Comparison of ENCODE assay signal across 8 cellular contexts in the genomic region with DNA sequence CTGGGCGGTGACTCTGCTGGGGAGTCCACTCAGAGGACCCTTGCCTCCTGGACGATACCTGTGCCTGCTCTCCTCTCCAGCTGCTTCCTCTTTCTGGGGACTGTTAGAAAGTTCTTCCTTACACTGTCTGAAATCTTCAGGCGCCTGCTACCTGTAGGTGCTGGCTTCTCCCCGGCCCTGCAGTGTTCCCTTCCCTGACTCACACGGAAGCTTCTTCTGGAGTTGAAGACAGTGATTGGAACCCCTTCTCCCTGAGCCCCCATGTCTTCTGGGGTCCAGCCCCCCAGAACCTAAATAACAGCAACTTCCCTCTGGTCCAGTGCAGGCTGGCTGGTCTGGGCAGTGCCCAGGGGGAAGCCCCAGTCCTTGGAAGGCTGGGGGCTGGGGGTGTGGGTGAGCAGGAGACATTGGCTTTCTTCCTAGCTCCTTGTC. TPM values are rescaled to one million over a fixed set of nuclear protein-coding genes. Genes with fewer than 3 reads are reported as not detected.
A peak's percentile ranks its signal among the peaks of the same experiment; 100 is the strongest.
DNase-seq lines count a peak whose midpoint lies in the region; TF ChIP-seq lines count a peak whose summit lies in the region.

No MANE protein-coding gene starts in this region.

- peaks cover 2% of the 10 kb centered on the region; the same call in 1 of the 2 replicates for H3K4me1 ChIP-seq in HEK293 (ENCODE audit: control insufficient read depth, insufficient read depth, low read length)
- H3K4me1 ChIP-seq in SJCRH30 = peaks cover 19% of the 10 kb centered on the region
- peaks cover 55 to 72% (median 66%) of the 10 kb centered on the region in 4 donors for H3K4me1 ChIP-seq in esophagus muscularis mucosa
- H3K4me1 ChIP-seq in neutrophil (ENCODE audit: control insufficient read depth in 1 of 2, insufficient read depth in 1 of 2, low read depth in 1 of 2, low read length in 1 of 2) = peaks cover 89% of the 10 kb centered on the region in 2 experiments

- peaks cover 29% of the 10 kb centered on the region for H3K36me3 Mint-ChIP-seq in Calu3 (ENCODE audit: insufficient read depth, unreplicated experiment)

- TF ChIP-seq POLR2A in esophagus muscularis mucosa (IDR thresholded peaks at IDR 0.05; ENCODE audit: low read depth) = no peak

- POLR2A ChIA-PET in HEK293 (lab: Yijun Ruan, JAX) = interaction anchor here (0.7 to 2.6 kb wide), 7 partner anchors 9 to 147 kb away, joined by 3 to 17 read pairs (median 4); no protein-coding TSS in a partner anchor

- H3K4me3 ChIP-seq in HEK293 (ENCODE audit: low read depth, low read length) (peak overlapping the region; percentile 66), SJCRH30 (peak overlapping the region; percentile 59), esophagus muscularis mucosa (peak overlapping the region; percentile 79 to 94 (median 88)), neutrophil (ENCODE audit: low read depth in 1 of 2, low read length in 1 of 2) (peak overlapping the region; percentile 95)

- TF ChIP-seq CTCF in Calu3 (IDR thresholded peaks at IDR 0.05; ENCODE audit: unreplicated experiment) = no peak
- no peak for TF ChIP-seq CTCF in HEK293 (tag by site-specific recombination; IDR thresholded peaks at IDR 0.05)
- TF ChIP-seq CTCF in esophagus muscularis mucosa (IDR thresholded peaks at IDR 0.05) = no peak
- no peak for TF ChIP-seq CTCF in neutrophil (IDR thresholded peaks at IDR 0.05)
- no peak for TF ChIP-seq CTCF in GM20000 (IDR thresholded peaks at IDR 0.05; ENCODE audit: extremely low read depth, missing control alignments)

- peak overlapping the region; percentile 81 for H3K4me3 Mint-ChIP-seq in Calu3 (ENCODE audit: low read depth, unreplicated experiment)

- intact Hi-C loops in Calu3 (cut with micrococcal nuclease; ENCODE audit: unreplicated experiment) (no loop called here), esophagus muscularis mucosa (cut with DNase I) (loop anchor here (5.0 kb wide), 1 partner anchor 104 kb away; a partner anchor contains a TSS)

- H3K27ac ChIP-seq in HEK293 (ENCODE audit: extremely low read depth, low read depth, low read length) (no peak overlapping the region), SJCRH30 (no peak overlapping the region), esophagus muscularis mucosa (replicated peaks in 1 of 4) (peak overlapping the region; percentile 94 to 99 (median 96)), neutrophil (peak overlapping the region; percentile 85)

- no peak for TF ChIP-seq EP300 in esophagus muscularis mucosa (IDR thresholded peaks at IDR 0.05)

- CTCF ChIA-PET in Calu3 (lab: Charles Lee) = interaction anchor here (0.6 to 3.6 kb wide), 4 partner anchors 10 to 42 kb away, joined by 3 to 13 read pairs (median 7); no protein-coding TSS in a partner anchor
- CTCF ChIA-PET in HEK293 (lab: Yijun Ruan, JAX) = interaction anchor here (0.6 to 6.3 kb wide), 11 partner anchors 9 to 1661 kb away, joined by 3 to 70 read pairs (median 5); no protein-coding TSS in a partner anchor

- DNase-seq in Calu3 (peak; percentile 8), SJCRH30 (no peak), esophagus muscularis mucosa (ENCODE audit: extremely low spot score) (no peak), NCI-H774 (lab: John Stamatoyannopoulos, UW) (no peak), GM20000 (ENCODE audit: low spot score) (no peak), mesenteric fat pad (ENCODE audit: low spot score) (no peak)

- H3K36me3 ChIP-seq in HEK293 (ENCODE audit: control insufficient read depth in 2 of 2, insufficient read depth in 1 of 2, low read length in 2 of 2) (no peaks in the 10 kb centered on the region), SJCRH30 (no peaks in the 10 kb centered on the region), esophagus muscularis mucosa (no peaks in the 10 kb centered on the region), neutrophil (no peaks in the 10 kb centered on the region)

- peaks cover 15% of the 10 kb centered on the region for H3K4me1 Mint-ChIP-seq in Calu3 (ENCODE audit: low read depth, unreplicated experiment)

- H3K27ac Mint-ChIP-seq in Calu3 (ENCODE audit: unreplicated experiment) = peak overlapping the region; percentile 61

- BruUV-seq in Calu3 (replicated peaks; lab: Mats Ljungman, UMichigan) = no TSS peak

- no peaks in the 10 kb centered on the region for H3K27me3 Mint-ChIP-seq in Calu3 (ENCODE audit: unreplicated experiment)

- H3K27me3 ChIP-seq in SJCRH30 (no peaks in the 10 kb centered on the region), esophagus muscularis mucosa (no peaks in the 10 kb centered on the region), neutrophil (no peaks in the 10 kb centered on the region)

- WGBS in esophagus muscularis mucosa = 31% methylated on average over 2 of the region's 5 CpGs

- H3K9me3 ChIP-seq in HEK293 (ENCODE audit: control insufficient read depth, insufficient read depth, low read depth, low read length) (no peaks in the 10 kb centered on the region), SJCRH30 (replicated peaks) (no peaks in the 10 kb centered on the region), esophagus muscularis mucosa (no peaks in the 10 kb centered on the region), neutrophil (no peaks in the 10 kb centered on the region)

- no peaks in the 10 kb centered on the region for H3K9me3 Mint-ChIP-seq in Calu3 (ENCODE audit: low read depth, unreplicated experiment)

TF ChIP-seq in HEK293, 187 proteins besides CTCF, POLR2A, EP300 and RAD21 (continues in another document):
- TF ChIP-seq, protein P1, sequence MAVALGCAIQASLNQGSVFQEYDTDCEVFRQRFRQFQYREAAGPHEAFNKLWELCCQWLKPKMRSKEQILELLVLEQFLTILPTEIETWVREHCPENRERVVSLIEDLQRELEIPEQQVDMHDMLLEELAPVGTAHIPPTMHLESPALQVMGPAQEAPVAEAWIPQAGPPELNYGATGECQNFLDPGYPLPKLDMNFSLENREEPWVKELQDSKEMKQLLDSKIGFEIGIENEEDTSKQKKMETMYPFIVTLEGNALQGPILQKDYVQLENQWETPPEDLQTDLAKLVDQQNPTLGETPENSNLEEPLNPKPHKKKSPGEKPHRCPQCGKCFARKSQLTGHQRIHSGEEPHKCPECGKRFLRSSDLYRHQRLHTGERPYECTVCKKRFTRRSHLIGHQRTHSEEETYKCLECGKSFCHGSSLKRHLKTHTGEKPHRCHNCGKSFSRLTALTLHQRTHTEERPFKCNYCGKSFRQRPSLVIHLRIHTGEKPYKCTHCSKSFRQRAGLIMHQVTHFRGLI (tag by site-specific recombination; IDR thresholded peaks at IDR 0.05) = no peak
- TF ChIP-seq FEZF1 (tag by site-specific recombination; IDR thresholded peaks at IDR 0.05) (no peak), ZFP69B (tag by site-specific recombination; IDR thresholded peaks at IDR 0.05) (no peak), SCRT2 (tag by site-specific recombination; IDR thresholded peaks at IDR 0.05) (peak; percentile 30; the same call in 1 of the 2 replicates), ZNF354C (tag by site-specific recombination; IDR thresholded peaks at IDR 0.05; ENCODE audit: borderline replicate concordance, low read depth) (no peak), ZNF174 (tag by site-specific recombination; IDR thresholded peaks at IDR 0.05) (no peak), ZNF658 (tag by site-specific recombination; IDR thresholded peaks at IDR 0.05) (no peak), ZNF175 (tag by site-specific recombination; IDR thresholded peaks at IDR 0.05) (no peak), ZNF747 (tag by site-specific recombination; IDR thresholded peaks at IDR 0.05) (no peak), BCL11A (tag by site-specific recombination; IDR thresholded peaks at IDR 0.05; ENCODE audit: low read depth) (no peak)
- TF ChIP-seq, protein P2, sequence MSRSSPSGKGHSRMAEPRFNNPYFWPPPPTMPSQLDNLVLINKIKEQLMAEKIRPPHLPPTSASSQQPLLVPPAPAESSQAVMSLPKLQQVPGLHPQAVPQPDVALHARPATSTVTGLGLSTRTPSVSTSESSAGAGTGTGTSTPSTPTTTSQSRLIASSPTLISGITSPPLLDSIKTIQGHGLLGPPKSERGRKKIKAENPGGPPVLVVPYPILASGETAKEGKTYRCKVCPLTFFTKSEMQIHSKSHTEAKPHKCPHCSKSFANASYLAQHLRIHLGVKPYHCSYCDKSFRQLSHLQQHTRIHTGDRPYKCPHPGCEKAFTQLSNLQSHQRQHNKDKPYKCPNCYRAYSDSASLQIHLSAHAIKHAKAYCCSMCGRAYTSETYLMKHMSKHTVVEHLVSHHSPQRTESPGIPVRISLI (tag by site-specific recombination; IDR thresholded peaks at IDR 0.05) = no peak
- TF ChIP-seq, protein P3, sequence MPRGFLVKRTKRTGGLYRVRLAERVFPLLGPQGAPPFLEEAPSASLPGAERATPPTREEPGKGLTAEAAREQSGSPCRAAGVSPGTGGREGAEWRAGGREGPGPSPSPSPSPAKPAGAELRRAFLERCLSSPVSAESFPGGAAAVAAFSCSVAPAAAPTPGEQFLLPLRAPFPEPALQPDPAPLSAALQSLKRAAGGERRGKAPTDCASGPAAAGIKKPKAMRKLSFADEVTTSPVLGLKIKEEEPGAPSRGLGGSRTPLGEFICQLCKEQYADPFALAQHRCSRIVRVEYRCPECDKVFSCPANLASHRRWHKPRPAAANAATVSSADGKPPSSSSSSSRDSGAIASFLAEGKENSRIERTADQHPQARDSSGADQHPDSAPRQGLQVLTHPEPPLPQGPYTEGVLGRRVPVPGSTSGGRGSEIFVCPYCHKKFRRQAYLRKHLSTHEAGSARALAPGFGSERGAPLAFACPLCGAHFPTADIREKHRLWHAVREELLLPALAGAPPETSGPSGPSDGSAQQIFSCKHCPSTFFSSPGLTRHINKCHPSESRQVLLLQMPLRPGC (tag by site-specific recombination; IDR thresholded peaks at IDR 0.05) = no peak
- TF ChIP-seq, protein P4, sequence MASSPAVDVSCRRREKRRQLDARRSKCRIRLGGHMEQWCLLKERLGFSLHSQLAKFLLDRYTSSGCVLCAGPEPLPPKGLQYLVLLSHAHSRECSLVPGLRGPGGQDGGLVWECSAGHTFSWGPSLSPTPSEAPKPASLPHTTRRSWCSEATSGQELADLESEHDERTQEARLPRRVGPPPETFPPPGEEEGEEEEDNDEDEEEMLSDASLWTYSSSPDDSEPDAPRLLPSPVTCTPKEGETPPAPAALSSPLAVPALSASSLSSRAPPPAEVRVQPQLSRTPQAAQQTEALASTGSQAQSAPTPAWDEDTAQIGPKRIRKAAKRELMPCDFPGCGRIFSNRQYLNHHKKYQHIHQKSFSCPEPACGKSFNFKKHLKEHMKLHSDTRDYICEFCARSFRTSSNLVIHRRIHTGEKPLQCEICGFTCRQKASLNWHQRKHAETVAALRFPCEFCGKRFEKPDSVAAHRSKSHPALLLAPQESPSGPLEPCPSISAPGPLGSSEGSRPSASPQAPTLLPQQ (tag by site-specific recombination; IDR thresholded peaks at IDR 0.05) = no peak

RNA-seq across cellular contexts. Expression of a gene that starts 0.7 kb away (rescaled TPM):
- 68.3 and 71.6 TPM in 2 replicates for total RNA-seq in Calu3 (2022)
- total RNA-seq in SJCRH30 (2014; rRNA removed; shearing (Covaris generic)) = 43.4 and 44.1 TPM in 2 replicates
- 1,000 to 10,000 TPM; 2,509 to 3,811 (median 3,170) TPM for total RNA-seq in esophagus muscularis mucosa
- total RNA-seq in mesenteric fat pad = 843 TPM

Comparison
In these comparisons a context has a peak if more than half of its experiments do, and no peak if none do; other contexts are left out.
1. H3K27ac ChIP-seq: peak in esophagus muscularis mucosa (4 of 4) and neutrophil (single experiment); none in HEK293 (single experiment) and SJCRH30 (single experiment).
2. RNA of a gene that starts 0.7 kb away (total RNA-seq): 2,509 to 3,811 TPM in esophagus muscularis mucosa and 843 TPM in mesenteric fat pad (single experiment); 68.3 to 71.6 TPM in Calu3 and 43.4 to 44.1 TPM in SJCRH30; every median in the first group is over 10 times any median in the second.
3. Peak in every context shown above with its lines, with median percentiles within 50 percentile points of each other: H3K4me3 ChIP-seq.